Comparison of ENCODE assay signal across 1 cellular context in the genomic region with DNA sequence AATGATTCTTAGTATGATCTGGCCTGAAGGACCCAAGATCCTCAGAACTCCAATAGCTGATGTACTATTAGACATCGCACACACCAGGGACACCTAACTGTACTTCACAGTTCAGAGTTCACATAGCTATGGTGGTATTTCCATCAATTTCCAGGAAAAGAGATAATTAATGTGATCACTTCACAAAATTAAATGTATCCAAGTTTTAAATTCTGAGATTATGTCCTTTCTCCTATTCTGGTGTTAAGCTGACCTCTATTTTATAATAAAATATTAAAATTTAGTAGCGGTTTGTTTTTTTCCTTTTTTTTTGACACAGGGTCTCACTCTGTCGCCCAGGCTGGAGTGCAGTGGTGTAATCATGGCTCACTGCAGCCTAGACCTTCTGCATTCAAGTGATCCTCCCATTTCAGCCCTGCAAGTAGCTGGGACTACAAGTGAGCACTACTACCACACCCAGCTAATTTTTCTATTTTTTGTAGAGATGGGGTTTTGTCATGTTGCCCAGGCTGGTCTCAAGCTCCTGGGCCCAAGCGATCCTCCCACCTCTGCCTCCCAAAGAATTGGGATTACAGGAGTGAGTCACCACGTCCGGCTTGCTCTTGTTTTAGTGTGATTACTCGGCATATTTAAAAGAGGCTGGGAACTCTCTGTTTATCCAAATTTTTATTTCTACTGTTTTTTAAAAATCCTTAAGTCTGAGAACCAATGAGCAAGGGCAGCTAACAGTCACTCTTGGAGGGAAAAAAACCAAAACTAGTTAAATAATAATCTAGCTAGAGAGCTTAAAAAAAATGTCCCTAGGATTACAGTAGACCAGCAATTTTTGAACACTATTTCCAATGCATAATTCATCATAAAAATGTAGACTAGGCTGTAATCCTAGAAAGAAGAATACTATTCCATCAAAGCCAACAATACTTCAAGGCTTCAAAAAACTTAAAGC.
TF ChIP-seq lines count a peak whose summit lies in the region.

No MANE protein-coding gene starts in this region.

TF ChIP-seq in K562, 482 proteins besides CTCF, POLR2A, EP300 and RAD21 (continued from another document and continues in another):
- peak in 1 of 2 experiments; percentile 69; a peak in 2 of 4 replicates for TF ChIP-seq TRIM24 (IDR thresholded peaks at IDR 0.05)
- TF ChIP-seq ZSCAN32 (CRISPR knock-in tag; IDR thresholded peaks at IDR 0.05): no peak
- TF ChIP-seq ZNF75A (CRISPR knock-in tag; IDR thresholded peaks at IDR 0.05): no peak
- TF ChIP-seq, protein P1, sequence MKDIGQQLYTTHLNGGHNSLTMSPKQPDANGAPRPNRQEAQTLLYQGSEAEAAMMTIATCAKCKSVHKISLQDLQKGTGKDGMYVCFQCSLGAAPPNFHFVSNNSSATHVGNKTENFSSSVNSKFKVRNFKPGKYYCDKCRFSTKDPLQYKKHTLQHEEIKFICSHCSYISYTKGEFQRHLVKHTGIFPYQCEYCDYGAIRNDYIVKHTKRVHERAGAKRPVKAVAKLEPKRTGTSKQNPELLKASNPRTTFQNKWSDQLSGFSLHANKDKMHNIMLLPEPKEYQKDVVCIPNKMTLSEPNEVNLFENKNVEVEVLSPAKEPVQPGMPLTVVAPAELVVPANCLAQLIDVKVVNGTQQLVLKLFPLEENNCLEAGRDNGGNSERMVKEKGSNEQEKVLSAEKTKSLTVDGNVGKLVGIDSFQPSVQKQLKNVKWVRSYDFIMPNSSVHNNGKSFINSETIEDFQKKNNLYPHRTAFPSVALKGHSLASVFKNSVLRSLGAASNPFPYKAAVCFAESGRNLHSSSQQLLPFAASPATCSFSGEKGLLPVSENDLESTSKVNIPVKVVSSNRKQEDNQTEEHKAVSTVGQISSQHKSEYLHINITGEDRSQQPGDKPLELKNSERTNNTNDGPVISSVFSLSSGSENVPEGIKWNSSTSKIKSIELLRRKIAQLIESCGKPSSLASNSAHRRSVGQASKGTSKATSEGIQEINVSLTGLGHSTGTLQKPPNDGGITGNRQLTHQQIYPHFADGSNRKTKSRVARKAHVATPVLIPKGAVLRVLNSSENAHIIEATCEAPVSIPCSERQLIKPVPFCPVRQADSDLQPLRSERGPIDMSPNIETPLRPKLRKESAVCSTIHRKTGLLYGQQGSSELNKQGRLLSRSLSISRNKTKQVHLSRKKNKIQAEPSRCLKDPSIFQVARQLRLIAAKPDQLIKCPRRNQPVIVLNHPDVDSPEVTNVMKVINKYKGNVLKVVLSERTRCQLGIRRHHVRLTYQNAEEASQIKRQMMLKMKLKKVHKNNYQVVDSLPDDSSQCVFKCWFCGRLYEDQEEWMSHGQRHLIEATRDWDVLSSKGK (CRISPR knock-in tag; IDR thresholded peaks at IDR 0.05): no peak
- TF ChIP-seq ZNF583 (CRISPR knock-in tag; IDR thresholded peaks at IDR 0.05): no peak
- TF ChIP-seq ZNF311 (CRISPR knock-in tag; IDR thresholded peaks at IDR 0.05): no peak
- no peak for TF ChIP-seq ZNF436 (CRISPR knock-in tag; IDR thresholded peaks at IDR 0.05)
- TF ChIP-seq, protein P2, sequence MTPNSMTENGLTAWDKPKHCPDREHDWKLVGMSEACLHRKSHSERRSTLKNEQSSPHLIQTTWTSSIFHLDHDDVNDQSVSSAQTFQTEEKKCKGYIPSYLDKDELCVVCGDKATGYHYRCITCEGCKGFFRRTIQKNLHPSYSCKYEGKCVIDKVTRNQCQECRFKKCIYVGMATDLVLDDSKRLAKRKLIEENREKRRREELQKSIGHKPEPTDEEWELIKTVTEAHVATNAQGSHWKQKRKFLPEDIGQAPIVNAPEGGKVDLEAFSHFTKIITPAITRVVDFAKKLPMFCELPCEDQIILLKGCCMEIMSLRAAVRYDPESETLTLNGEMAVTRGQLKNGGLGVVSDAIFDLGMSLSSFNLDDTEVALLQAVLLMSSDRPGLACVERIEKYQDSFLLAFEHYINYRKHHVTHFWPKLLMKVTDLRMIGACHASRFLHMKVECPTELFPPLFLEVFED (CRISPR knock-in tag; conservative IDR thresholded peaks at IDR 0.05): no peak
- TF ChIP-seq COPS2 (conservative IDR thresholded peaks at IDR 0.05): no peak
- TF ChIP-seq, protein P3, sequence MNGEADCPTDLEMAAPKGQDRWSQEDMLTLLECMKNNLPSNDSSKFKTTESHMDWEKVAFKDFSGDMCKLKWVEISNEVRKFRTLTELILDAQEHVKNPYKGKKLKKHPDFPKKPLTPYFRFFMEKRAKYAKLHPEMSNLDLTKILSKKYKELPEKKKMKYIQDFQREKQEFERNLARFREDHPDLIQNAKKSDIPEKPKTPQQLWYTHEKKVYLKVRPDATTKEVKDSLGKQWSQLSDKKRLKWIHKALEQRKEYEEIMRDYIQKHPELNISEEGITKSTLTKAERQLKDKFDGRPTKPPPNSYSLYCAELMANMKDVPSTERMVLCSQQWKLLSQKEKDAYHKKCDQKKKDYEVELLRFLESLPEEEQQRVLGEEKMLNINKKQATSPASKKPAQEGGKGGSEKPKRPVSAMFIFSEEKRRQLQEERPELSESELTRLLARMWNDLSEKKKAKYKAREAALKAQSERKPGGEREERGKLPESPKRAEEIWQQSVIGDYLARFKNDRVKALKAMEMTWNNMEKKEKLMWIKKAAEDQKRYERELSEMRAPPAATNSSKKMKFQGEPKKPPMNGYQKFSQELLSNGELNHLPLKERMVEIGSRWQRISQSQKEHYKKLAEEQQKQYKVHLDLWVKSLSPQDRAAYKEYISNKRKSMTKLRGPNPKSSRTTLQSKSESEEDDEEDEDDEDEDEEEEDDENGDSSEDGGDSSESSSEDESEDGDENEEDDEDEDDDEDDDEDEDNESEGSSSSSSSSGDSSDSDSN (IDR thresholded peaks at IDR 0.05; ENCODE audit: borderline replicate concordance in 1 of 2, low read depth in 2 of 2, low read length in 2 of 2): 0 out of 4 replicates have a peak, but pooled peaks of 1 of the 2 experiments have one; percentile 38
- TF ChIP-seq JUND (IDR thresholded peaks at IDR 0.05; ENCODE audit: borderline replicate concordance, low read depth, low read length): peak; percentile 99
- TF ChIP-seq JUND (tag; IDR thresholded peaks at IDR 0.05; ENCODE audit: borderline replicate concordance, low read depth, low read length): peak; percentile 95; the same call in 2 of the 3 replicates
- TF ChIP-seq, protein P4, sequence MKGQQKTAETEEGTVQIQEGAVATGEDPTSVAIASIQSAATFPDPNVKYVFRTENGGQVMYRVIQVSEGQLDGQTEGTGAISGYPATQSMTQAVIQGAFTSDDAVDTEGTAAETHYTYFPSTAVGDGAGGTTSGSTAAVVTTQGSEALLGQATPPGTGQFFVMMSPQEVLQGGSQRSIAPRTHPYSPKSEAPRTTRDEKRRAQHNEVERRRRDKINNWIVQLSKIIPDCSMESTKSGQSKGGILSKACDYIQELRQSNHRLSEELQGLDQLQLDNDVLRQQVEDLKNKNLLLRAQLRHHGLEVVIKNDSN (CRISPR knock-in tag; IDR thresholded peaks at IDR 0.05): no peak
- TF ChIP-seq HNRNPH1 (optimal IDR thresholded peaks at IDR 0.05; ENCODE audit: low read depth, low read length): no peak
- no peak for TF ChIP-seq NFE2L1 (tag; IDR thresholded peaks at IDR 0.05; ENCODE audit: borderline replicate concordance, low read depth)
- no peak for TF ChIP-seq MEF2A (IDR thresholded peaks at IDR 0.05; ENCODE audit: control insufficient read depth, low read depth, low read length)
- TF ChIP-seq EGR1 (conservative IDR thresholded peaks at IDR 0.05): peak; percentile 65
- no peak for TF ChIP-seq ILK (tag; IDR thresholded peaks at IDR 0.05; ENCODE audit: borderline replicate concordance, low read depth)
- TF ChIP-seq GTF3C2 (IDR thresholded peaks at IDR 0.05; ENCODE audit: borderline replicate concordance, extremely low read depth, insufficient read length): no peak
- no peak for TF ChIP-seq SIRT6 (IDR thresholded peaks at IDR 0.05; ENCODE audit: low read depth, low read length)
- TF ChIP-seq TBL1XR1 (IDR thresholded peaks at IDR 0.05; ENCODE audit: low read length in 2 of 2): no peak
- TF ChIP-seq PURB (CRISPR knock-in tag; IDR thresholded peaks at IDR 0.05; ENCODE audit: low read depth): no peak
- TF ChIP-seq KHSRP (IDR thresholded peaks at IDR 0.05): no peak
- TF ChIP-seq L3MBTL2 (IDR thresholded peaks at IDR 0.05): no peak
- TF ChIP-seq MBD2 (IDR thresholded peaks at IDR 0.05; ENCODE audit: borderline replicate concordance, low read depth): 0 out of 2 replicates have a peak, but pooled peaks have one; percentile 27
- TF ChIP-seq, protein P5, sequence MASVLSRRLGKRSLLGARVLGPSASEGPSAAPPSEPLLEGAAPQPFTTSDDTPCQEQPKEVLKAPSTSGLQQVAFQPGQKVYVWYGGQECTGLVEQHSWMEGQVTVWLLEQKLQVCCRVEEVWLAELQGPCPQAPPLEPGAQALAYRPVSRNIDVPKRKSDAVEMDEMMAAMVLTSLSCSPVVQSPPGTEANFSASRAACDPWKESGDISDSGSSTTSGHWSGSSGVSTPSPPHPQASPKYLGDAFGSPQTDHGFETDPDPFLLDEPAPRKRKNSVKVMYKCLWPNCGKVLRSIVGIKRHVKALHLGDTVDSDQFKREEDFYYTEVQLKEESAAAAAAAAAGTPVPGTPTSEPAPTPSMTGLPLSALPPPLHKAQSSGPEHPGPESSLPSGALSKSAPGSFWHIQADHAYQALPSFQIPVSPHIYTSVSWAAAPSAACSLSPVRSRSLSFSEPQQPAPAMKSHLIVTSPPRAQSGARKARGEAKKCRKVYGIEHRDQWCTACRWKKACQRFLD (CRISPR knock-in tag; IDR thresholded peaks at IDR 0.05): no peak
- peak; percentile 95 for TF ChIP-seq SMARCA4 (IDR thresholded peaks at IDR 0.05)
- TF ChIP-seq EHMT2 (IDR thresholded peaks at IDR 0.05): peak; percentile 41; the same call in 1 of the 2 replicates
- TF ChIP-seq MXI1 (IDR thresholded peaks at IDR 0.05; ENCODE audit: low read depth, low read length): no peak
- TF ChIP-seq NKRF (IDR thresholded peaks at IDR 0.05; ENCODE audit: borderline replicate concordance): no peak
- no peak for TF ChIP-seq RBM25 (IDR thresholded peaks at IDR 0.05; ENCODE audit: low read depth, low read length, severe bottlenecking)
- no peak for TF ChIP-seq ZNF507 (tag; conservative IDR thresholded peaks at IDR 0.05)
- no peak for TF ChIP-seq PATZ1 (CRISPR knock-in tag; IDR thresholded peaks at IDR 0.05; ENCODE audit: borderline replicate concordance)
- TF ChIP-seq, protein P6, sequence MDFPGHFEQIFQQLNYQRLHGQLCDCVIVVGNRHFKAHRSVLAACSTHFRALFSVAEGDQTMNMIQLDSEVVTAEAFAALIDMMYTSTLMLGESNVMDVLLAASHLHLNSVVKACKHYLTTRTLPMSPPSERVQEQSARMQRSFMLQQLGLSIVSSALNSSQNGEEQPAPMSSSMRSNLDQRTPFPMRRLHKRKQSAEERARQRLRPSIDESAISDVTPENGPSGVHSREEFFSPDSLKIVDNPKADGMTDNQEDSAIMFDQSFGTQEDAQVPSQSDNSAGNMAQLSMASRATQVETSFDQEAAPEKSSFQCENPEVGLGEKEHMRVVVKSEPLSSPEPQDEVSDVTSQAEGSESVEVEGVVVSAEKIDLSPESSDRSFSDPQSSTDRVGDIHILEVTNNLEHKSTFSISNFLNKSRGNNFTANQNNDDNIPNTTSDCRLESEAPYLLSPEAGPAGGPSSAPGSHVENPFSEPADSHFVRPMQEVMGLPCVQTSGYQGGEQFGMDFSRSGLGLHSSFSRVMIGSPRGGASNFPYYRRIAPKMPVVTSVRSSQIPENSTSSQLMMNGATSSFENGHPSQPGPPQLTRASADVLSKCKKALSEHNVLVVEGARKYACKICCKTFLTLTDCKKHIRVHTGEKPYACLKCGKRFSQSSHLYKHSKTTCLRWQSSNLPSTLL (IDR thresholded peaks at IDR 0.05): no peak
- TF ChIP-seq NEUROD1 (IDR thresholded peaks at IDR 0.05; ENCODE audit: borderline replicate concordance, low read depth, low read length, partially characterized antibody): peak; percentile 47
- TF ChIP-seq ZNF174 (CRISPR knock-in tag; IDR thresholded peaks at IDR 0.05): no peak
